8 cellular contexts compared by ENCODE assay signal in genomic region chr19:51593969-51594773, GRCh38.
DNase-seq lines count a peak whose midpoint lies in the region; ATAC-seq, FAIRE-seq and TF ChIP-seq lines count a peak whose summit lies in the region.

No MANE protein-coding gene starts in this region.

- POLR2A ChIA-PET in AG04449 (lab: Yijun Ruan, JAX), result interaction anchor here (0.7 kb wide), 1 partner anchor 94 kb away, joined by 3 read pairs; no protein-coding TSS in a partner anchor

- H3K4me3 ChIP-seq in AG04449 (ENCODE audit: low read depth, low read length), result peak overlapping the region; percentile 78

- CTCF ChIA-PET in AG04449 (lab: Yijun Ruan, JAX), result interaction anchor here (1.0 to 1.5 kb wide), 6 partner anchors 11 to 173 kb away, joined by 3 to 4 read pairs (median 3); no protein-coding TSS in a partner anchor

- peak; percentile 83 for DNase-seq in AG04449 (ENCODE audit: low read depth, low spot score)
- peak; percentile 94 to 99 for DNase-seq in NCI-H446 (lab: John Stamatoyannopoulos, UW)
- peak; percentile 85 for DNase-seq in cerebellar nuclear complex (lab: John Stamatoyannopoulos, UW)
- peak; percentile 92 to 93 for DNase-seq in stimulated activated CD4-positive, alpha-beta T cell treated with anti-CD3 and anti-CD28 coated beads, Interleukin-12 subunit alpha, Interleukin-12 subunit beta, amount 100 ng/mL, for 24 hours (ENCODE audit: low read depth in 2 of 2)

- TF ChIP-seq CTCF in AG04449 (IDR thresholded peaks at IDR 0.05; ENCODE audit: insufficient read depth, low read length, missing control alignments), result no peak

- ATAC-seq in GM19023 (IDR thresholded peaks at IDR 0.05; ENCODE audit: unreplicated experiment) (peak; percentile 98), HG03196 (IDR thresholded peaks at IDR 0.05; ENCODE audit: unreplicated experiment) (peak; percentile 97)
- ATAC-seq in activated CD4-positive, CD25-positive, alpha-beta regulatory T cell treated with anti-CD3 and anti-CD28 coated beads, Interleukin-2, amount 50 U/mL, for 24 hours, result peak; percentile 100

- FAIRE-seq in islet of Langerhans (lab: Jason Lieb, UNC), result peak; percentile 94

Comparison
In these comparisons a context has a peak if more than half of its experiments do, and no peak if none do; other contexts are left out.
1. Peak in every context shown above with its lines: DNase-seq, ATAC-seq and H3K4me3 ChIP-seq.